In the genomic region with DNA sequence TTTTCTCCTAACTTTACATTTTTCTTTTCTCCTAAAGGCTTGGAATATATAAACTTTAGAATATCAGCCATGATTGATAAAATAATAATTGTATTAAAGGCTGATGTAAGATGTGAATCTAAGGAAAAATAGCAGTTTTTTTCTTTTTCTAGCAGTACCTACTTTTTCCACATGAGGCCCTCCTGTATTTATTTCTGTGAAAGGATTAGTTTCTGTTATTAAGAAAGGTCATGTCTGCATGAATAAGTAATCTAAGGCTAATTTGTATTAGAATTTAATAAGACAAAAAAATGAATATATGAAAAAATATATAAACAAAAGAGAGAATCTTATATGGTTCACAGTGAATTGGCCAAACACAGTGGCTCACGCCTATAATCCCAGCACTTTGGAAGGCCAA, we compare ENCODE assay signal across 10 cellular contexts.
A peak's percentile ranks its signal among the peaks of the same experiment; 100 is the strongest.
DNase-seq lines count a peak whose midpoint lies in the region; ATAC-seq, FAIRE-seq and TF ChIP-seq lines count a peak whose summit lies in the region.
"Had no signal": no experiment of that assay in that cellular context is flagged by ENCODE, and none has a peak within 500 bp of the region (broad histone marks: within the 10 kb centered on the region; RNA-seq: fewer than 3 reads in every experiment).

No MANE protein-coding gene starts in this region.

- peak; percentile 68 for FAIRE-seq in kidney (lab: Jason Lieb, UNC)

- H3K9ac ChIP-seq in adipocyte (ENCODE audit: low read length), result no peak overlapping the region
- H3K9ac ChIP-seq in kidney (ENCODE audit: low read length in 2 of 2), result no peak overlapping the region

- H3K36me3 ChIP-seq in adipocyte (ENCODE audit: control insufficient read depth, insufficient read depth, low read length, severe bottlenecking) (peaks cover 6% of the 10 kb centered on the region), kidney (ENCODE audit: control insufficient read depth in 1 of 2, insufficient read depth in 2 of 2, low read length in 2 of 2) (no peaks in the 10 kb centered on the region)

- H3K9me3 ChIP-seq in adipocyte (ENCODE audit: control insufficient read depth, low read length) (no peaks in the 10 kb centered on the region), kidney (ENCODE audit: control insufficient read depth in 1 of 2, low read length in 2 of 2) (no peaks in the 10 kb centered on the region)

- ATAC-seq in HG02678 (IDR thresholded peaks at IDR 0.05; ENCODE audit: unreplicated experiment), result no peak

- no peaks in the 10 kb centered on the region for H3K4me1 ChIP-seq in adipocyte (ENCODE audit: control insufficient read depth, insufficient read depth, low read length)
- no peaks in the 10 kb centered on the region for H3K4me1 ChIP-seq in kidney (ENCODE audit: control insufficient read depth in 1 of 2, insufficient read depth in 1 of 2, low read depth in 1 of 2, low read length in 2 of 2)

- H3K4me3 ChIP-seq in adipocyte (ENCODE audit: low read length) (no peak overlapping the region), kidney (ENCODE audit: low read length in 2 of 2) (no peak overlapping the region)

- no peaks in the 10 kb centered on the region for H3K27me3 ChIP-seq in adipocyte (replicated peaks; ENCODE audit: control insufficient read depth, insufficient read depth, low read length)

- intact Hi-C loops in kidney (cut with DNase I), result no loop called here

- no peak for DNase-seq in AG09319 (ENCODE audit: extremely low read depth, low read depth)
- peak; percentile 28 for DNase-seq in HCEC 1CT
- DNase-seq in adipocyte (ENCODE audit: low read depth), result peak; percentile 20
- no peak for DNase-seq in kidney
- no peak for DNase-seq in activated CD4-positive, alpha-beta T cell treated with anti-CD3 and anti-CD28 coated beads for 1 hour
- no peak for DNase-seq in middle frontal gyrus (ENCODE audit: extremely low spot score, low spot score)
- DNase-seq in anterior cingulate cortex (lab: John Stamatoyannopoulos, UW), result no peak
- DNase-seq: H7, hippocampal formation had no signal

- no peak overlapping the region for H3K27ac ChIP-seq in kidney (ENCODE audit: low read depth in 2 of 2, low read length in 2 of 2)

- peak; percentile 45 for TF ChIP-seq CTCF in AG09319 (IDR thresholded peaks at IDR 0.05; ENCODE audit: low read depth, low read length)
- no peak for TF ChIP-seq CTCF in kidney (IDR thresholded peaks at IDR 0.05; ENCODE audit: borderline replicate concordance, extremely low read depth, insufficient read depth)

Comparison
In these comparisons a context has a peak if more than half of its experiments do, and no peak if none do; other contexts are left out.
1. DNase-seq: peak in HCEC 1CT (single experiment) and adipocyte (single experiment); none in AG09319 (single experiment), kidney (single experiment), activated CD4-positive, alpha-beta T cell treated with anti-CD3 and anti-CD28 coated beads for 1 hour (single experiment), middle frontal gyrus (single experiment) and anterior cingulate cortex (0 of 58).